Comparison of ENCODE assay signal across 11 cellular contexts in genomic region chr6:3061501-3061941, GRCh38. TPM values are rescaled to one million over a fixed set of nuclear protein-coding genes. Genes with fewer than 3 reads are reported as not detected.
A peak's percentile ranks its signal among the peaks of the same experiment; 100 is the strongest.
DNase-seq lines count a peak whose midpoint lies in the region; TF ChIP-seq lines count a peak whose summit lies in the region.
"Had no signal": no experiment of that assay in that cellular context is flagged by ENCODE, and none has a peak within 500 bp of the region (broad histone marks: within the 10 kb centered on the region; RNA-seq: fewer than 3 reads in every experiment).

No MANE protein-coding gene starts in this region.

- peaks cover 4% of the 10 kb centered on the region for H3K36me3 Mint-ChIP-seq in activated CD4-positive, alpha-beta T cell treated with anti-CD3 and anti-CD28 coated beads, Interleukin-2, amount 10 ng/mL, durations not matched to agents 24 days and 14 days (ENCODE audit: low read depth)

- H3F3A ChIP-seq in DOHH2 (ENCODE audit: control insufficient read depth, insufficient read depth) = peaks cover 33% of the 10 kb centered on the region

- H3K4me1 Mint-ChIP-seq in activated CD4-positive, alpha-beta T cell treated with anti-CD3 and anti-CD28 coated beads, Interleukin-2, amount 10 ng/mL, durations not matched to agents 24 days and 14 days = peaks cover 29% of the 10 kb centered on the region

- no peak for TF ChIP-seq CTCF in DOHH2 (IDR thresholded peaks at IDR 0.05; ENCODE audit: low read depth, low read length, poor library complexity, severe bottlenecking)
- TF ChIP-seq CTCF in foreskin fibroblast (IDR thresholded peaks at IDR 0.05; ENCODE audit: low read depth, low read length) = no peak

- H4K20me1 ChIP-seq in DOHH2 (ENCODE audit: control insufficient read depth, insufficient read depth, low read depth, low read length) = no peaks in the 10 kb centered on the region

- intact Hi-C loops in activated CD4-positive, alpha-beta T cell treated with anti-CD3 and anti-CD28 coated beads, Interleukin-2, amount 10 ng/mL, durations not matched to agents 24 days and 14 days (cut with micrococcal nuclease) = no loop called here

- peaks cover 6% of the 10 kb centered on the region for H3K27me3 Mint-ChIP-seq in activated CD4-positive, alpha-beta T cell treated with anti-CD3 and anti-CD28 coated beads, Interleukin-2, amount 10 ng/mL, durations not matched to agents 24 days and 14 days

- peak overlapping the region; percentile 38 for H3K4me3 ChIP-seq in DOHH2 (ENCODE audit: low read length)
- H3K4me3 ChIP-seq in foreskin fibroblast (ENCODE audit: low read depth in 1 of 2, low read length in 2 of 2) = no peak overlapping the region

- peak; percentile 98 for DNase-seq in HS-5 (ENCODE audit: low read depth)
- peak; percentile 75 for DNase-seq in SW480 (ENCODE audit: low spot score)
- DNase-seq in foreskin fibroblast = peak; percentile 33 to 57
- no peak for DNase-seq in ureter (ENCODE audit: low spot score)
- DNase-seq in cerebellar nuclear complex (lab: John Stamatoyannopoulos, UW) = no peak
- no peak for DNase-seq in activated CD4-positive, alpha-beta T cell treated with anti-CD3 and anti-CD28 coated beads, Interleukin-2, amount 10 ng/mL, durations not matched to agents 24 days and 14 days
- DNase-seq in dermis blood vessel endothelial cell = no peak
- DNase-seq: activated CD8-positive, alpha-beta memory T cell treated with anti-CD3 and anti-CD28 coated beads, Interleukin-2, amount 10 ng/mL, durations not matched to agents 7 days and 5 days; NCI-H1092 treated with DMSO at 0.1 percent for 48 hours; substantia nigra had no signal

- H3K9me2 ChIP-seq in DOHH2 (replicated peaks; ENCODE audit: control insufficient read depth, low read length) = no peaks in the 10 kb centered on the region

- H3K36me3 ChIP-seq in DOHH2 (ENCODE audit: control insufficient read depth, low read length) = no peaks in the 10 kb centered on the region

- H3K27ac ChIP-seq in DOHH2 (ENCODE audit: low read depth, low read length) = peak overlapping the region; percentile 49

- no peaks in the 10 kb centered on the region for H3K9me3 ChIP-seq in DOHH2 (ENCODE audit: control insufficient read depth, insufficient read depth, low read length)

- H3K4me2 ChIP-seq in DOHH2 (ENCODE audit: low read length) = peak overlapping the region; percentile 57

- H3K4me1 ChIP-seq in DOHH2 (ENCODE audit: control insufficient read depth, low read length) = peaks cover 52% of the 10 kb centered on the region

- H3K27ac Mint-ChIP-seq in activated CD4-positive, alpha-beta T cell treated with anti-CD3 and anti-CD28 coated beads, Interleukin-2, amount 10 ng/mL, durations not matched to agents 24 days and 14 days = no peak overlapping the region
- H3K27ac Mint-ChIP-seq: activated CD8-positive, alpha-beta memory T cell treated with anti-CD3 and anti-CD28 coated beads, Interleukin-2, amount 10 ng/mL, durations not matched to agents 7 days and 5 days had no signal

- peaks cover 25% of the 10 kb centered on the region for H3K79me2 ChIP-seq in DOHH2 (ENCODE audit: control insufficient read depth, low read length)

- H3K9me3 Mint-ChIP-seq in activated CD4-positive, alpha-beta T cell treated with anti-CD3 and anti-CD28 coated beads, Interleukin-2, amount 10 ng/mL, durations not matched to agents 24 days and 14 days = no peaks in the 10 kb centered on the region

- H3K27me3 ChIP-seq in DOHH2 (ENCODE audit: control insufficient read depth, low read length) = no peaks in the 10 kb centered on the region

- no peak overlapping the region for H3K4me3 Mint-ChIP-seq in activated CD4-positive, alpha-beta T cell treated with anti-CD3 and anti-CD28 coated beads, Interleukin-2, amount 10 ng/mL, durations not matched to agents 24 days and 14 days

RNA-seq across cellular contexts. Expression of gene RIPK1, which starts 6.8 kb away (rescaled TPM):
- total RNA-seq in ureter (28.4 TPM), dermis blood vessel endothelial cell (30.5 and 35.4 TPM in 2 replicates)
- total RNA-seq in activated CD4-positive, alpha-beta T cell treated with anti-CD3 and anti-CD28 coated beads, Interleukin-2, amount 10 ng/mL, durations not matched to agents 24 days and 14 days = 17.0 and 17.9 TPM in 2 replicates

RNA-seq across cellular contexts. Expression of gene BPHL, which starts 57.0 kb away (rescaled TPM):
- total RNA-seq in ureter (35.6 TPM), dermis blood vessel endothelial cell (14.2 and 20.8 TPM in 2 replicates)
- total RNA-seq in activated CD4-positive, alpha-beta T cell treated with anti-CD3 and anti-CD28 coated beads, Interleukin-2, amount 10 ng/mL, durations not matched to agents 24 days and 14 days = 6.8 and 7.7 TPM in 2 replicates

Comparison
In these comparisons a context has a peak if more than half of its experiments do, and no peak if none do; other contexts are left out.
1. DNase-seq: peak in HS-5 (single experiment), SW480 (single experiment) and foreskin fibroblast (2 of 2); none in ureter (single experiment), cerebellar nuclear complex (0 of 2), activated CD4-positive, alpha-beta T cell treated with anti-CD3 and anti-CD28 coated beads, Interleukin-2, amount 10 ng/mL, durations not matched to agents 24 days and 14 days (single experiment) and dermis blood vessel endothelial cell (single experiment).